Comparison of ENCODE assay signal across 8 cellular contexts in genomic region chr6:11536795-11537194, GRCh38.
A peak's percentile ranks its signal among the peaks of the same experiment; 100 is the strongest.
DNase-seq lines count a peak whose midpoint lies in the region; ATAC-seq lines count a peak whose summit lies in the region.

No MANE protein-coding gene starts in this region.

- no peaks in the 10 kb centered on the region for H3K36me3 Mint-ChIP-seq in stimulated activated naive B cell treated with anti-CD40 and anti-IgM and Interleukin-4, amounts not matched to agents 10 μg/mL and 1 μg/mL and 100 μg/mL, for 72 hours

- no peaks in the 10 kb centered on the region for H3K9me3 Mint-ChIP-seq in stimulated activated naive B cell treated with anti-CD40 and anti-IgM and Interleukin-4, amounts not matched to agents 10 μg/mL and 1 μg/mL and 100 μg/mL, for 72 hours

- peak overlapping the region; percentile 84 for H3K27ac Mint-ChIP-seq in stimulated activated naive B cell treated with anti-CD40 and anti-IgM and Interleukin-4, amounts not matched to agents 10 μg/mL and 1 μg/mL and 100 μg/mL, for 72 hours

- peak; percentile 3 for ATAC-seq in HG02981 (IDR thresholded peaks at IDR 0.05; ENCODE audit: unreplicated experiment)
- no peak for ATAC-seq in stimulated activated naive B cell treated with anti-CD40 and anti-IgM and Interleukin-4, amounts not matched to agents 10 μg/mL and 1 μg/mL and 100 μg/mL, for 72 hours (replicated peaks)
- no peak for ATAC-seq in GM18867 (IDR thresholded peaks at IDR 0.05; ENCODE audit: unreplicated experiment)
- no peak for ATAC-seq in GM18858 (IDR thresholded peaks at IDR 0.05; ENCODE audit: unreplicated experiment)

- peak overlapping the region; percentile 86 to 89 for H3K4me3 Mint-ChIP-seq in stimulated activated naive B cell treated with anti-CD40 and anti-IgM and Interleukin-4, amounts not matched to agents 10 μg/mL and 1 μg/mL and 100 μg/mL, for 72 hours

- H3K4me1 Mint-ChIP-seq in stimulated activated naive B cell treated with anti-CD40 and anti-IgM and Interleukin-4, amounts not matched to agents 10 μg/mL and 1 μg/mL and 100 μg/mL, for 72 hours: peaks cover 4 to 10% of the 10 kb centered on the region in 2 donors

- H3K27me3 Mint-ChIP-seq in stimulated activated naive B cell treated with anti-CD40 and anti-IgM and Interleukin-4, amounts not matched to agents 10 μg/mL and 1 μg/mL and 100 μg/mL, for 72 hours: peaks cover 8% of the 10 kb centered on the region in 2 donors

- DNase-seq in CD1c-positive myeloid dendritic cell (ENCODE audit: extremely low spot score) (peak; percentile 14), iPS-NIHi11 (ENCODE audit: low spot score) (peak; percentile 37), GM19240 (ENCODE audit: insufficient read length, low spot score) (no peak)
- peak; percentile 11 for DNase-seq in activated naive CD4-positive, alpha-beta T cell treated with anti-CD3 and anti-CD28 coated beads, Interleukin-2, amount 50 U/mL, for 16 hours
- no peak for DNase-seq in stimulated activated naive B cell treated with anti-CD40 and anti-IgM and Interleukin-4, amounts not matched to agents 10 μg/mL and 1 μg/mL and 100 μg/mL, for 72 hours

Comparison
In these comparisons a context has a peak if more than half of its experiments do, and no peak if none do; other contexts are left out.
1. DNase-seq: peak in CD1c-positive myeloid dendritic cell (single experiment), activated naive CD4-positive, alpha-beta T cell treated with anti-CD3 and anti-CD28 coated beads, Interleukin-2, amount 50 U/mL, for 16 hours (single experiment) and iPS-NIHi11 (single experiment); none in stimulated activated naive B cell treated with anti-CD40 and anti-IgM and Interleukin-4, amounts not matched to agents 10 μg/mL and 1 μg/mL and 100 μg/mL, for 72 hours (single experiment) and GM19240 (single experiment).